8 cellular contexts compared by ENCODE assay signal in genomic region chr1:235867903-235868469, GRCh38. TPM values are rescaled to one million over a fixed set of nuclear protein-coding genes. Genes with fewer than 3 reads are reported as not detected.
DNase-seq lines count a peak whose midpoint lies in the region; ATAC-seq, FAIRE-seq and TF ChIP-seq lines count a peak whose summit lies in the region.

No MANE protein-coding gene starts in this region.

- peak; percentile 86 for FAIRE-seq in GM12892 (lab: Jason Lieb, UNC)

- no peaks in the 10 kb centered on the region for H3K27me3 Mint-ChIP-seq in T-helper 17 cell

- H3K4me3 Mint-ChIP-seq in T-helper 17 cell, result peak overlapping the region; percentile 98

- H3K4me3 ChIP-seq in epithelial cell of proximal tubule (ENCODE audit: low read depth, low read length), result peak overlapping the region; percentile 89

- peak overlapping the region; percentile 99 for H3K27ac Mint-ChIP-seq in T-helper 17 cell

- peaks cover 5% of the 10 kb centered on the region for H3K36me3 Mint-ChIP-seq in T-helper 17 cell (ENCODE audit: low read depth)

- ATAC-seq in HG02610 (IDR thresholded peaks at IDR 0.05; ENCODE audit: unreplicated experiment), result peak; percentile 31
- peak; percentile 58 for ATAC-seq in T-helper 17 cell

- no peak for TF ChIP-seq CTCF in epithelial cell of proximal tubule (conservative IDR thresholded peaks at IDR 0.05; ENCODE audit: low read depth, low read length)

- DNase-seq in GM12892 (ENCODE audit: insufficient read length) (no peak), T-helper 17 cell (peak in 2 of 3 donors; percentile 17 to 45), epithelial cell of proximal tubule (ENCODE audit: low read depth) (no peak), NCI-H526 treated with DMSO at 0.1 percent for 48 hours (lab: John Stamatoyannopoulos, UW) (no peak), epidermal melanocyte (ENCODE audit: insufficient read length, low spot score) (no peak), DMS79 (lab: John Stamatoyannopoulos, UW) (no peak)
- peak; percentile 41 for DNase-seq in stimulated activated naive CD4-positive, alpha-beta T cell treated with Interleukin-2 at 50 U/mL for 16 hours (lab: John Stamatoyannopoulos, UW)

- no peak for TF ChIP-seq POLR2A in GM12892 (IDR thresholded peaks at IDR 0.05; ENCODE audit: low read depth, low read length)

- H3K9me3 ChIP-seq in T-helper 17 cell (ENCODE audit: control insufficient read depth, low read length, poor library complexity, severe bottlenecking), result no peaks in the 10 kb centered on the region

- H3K4me1 Mint-ChIP-seq in T-helper 17 cell, result peaks cover 42% of the 10 kb centered on the region

RNA-seq across cellular contexts. Expression of gene LYST, which starts 1.3 kb away (rescaled TPM):
- polyA plus RNA-seq in GM12892 (2012; ENCODE audit: missing spikeins), result 7.9 TPM
- total RNA-seq in T-helper 17 cell, result 10 to 100 TPM; 24.5 to 29.6 TPM
- total RNA-seq in epithelial cell of proximal tubule, result 2.5 and 10.3 TPM in 2 replicates

Comparison
In these comparisons a context has a peak if more than half of its experiments do, and no peak if none do; other contexts are left out.
1. DNase-seq: peak in T-helper 17 cell (2 of 3) and stimulated activated naive CD4-positive, alpha-beta T cell treated with Interleukin-2 at 50 U/mL for 16 hours (single experiment); none in GM12892 (single experiment), epithelial cell of proximal tubule (single experiment), NCI-H526 treated with DMSO at 0.1 percent for 48 hours (single experiment), epidermal melanocyte (single experiment) and DMS79 (single experiment).